17 cellular contexts compared by ENCODE assay signal in genomic region chr7:92706563-92706962, GRCh38.
"Had no signal": no experiment of that assay in that cellular context is flagged by ENCODE, and none has a peak within 500 bp of the region (broad histone marks: within the 10 kb centered on the region; RNA-seq: fewer than 3 reads in every experiment).

No MANE protein-coding gene starts in this region.

- H3K4me3 Mint-ChIP-seq: naive B cell, neural progenitor cell had no signal

- H3K9me3 Mint-ChIP-seq: naive B cell had no signal

- H3K27me3 Mint-ChIP-seq: naive B cell had no signal

- H3K27ac Mint-ChIP-seq: naive B cell, neural progenitor cell had no signal

- H3K36me3 ChIP-seq: colonic mucosa, lower lobe of right lung, neural progenitor cell, pancreas, sigmoid colon, tibial artery, uterus had no signal

- H3K9me3 ChIP-seq: body of pancreas, colonic mucosa, lower lobe of right lung, pancreas, sigmoid colon, tibial artery, uterus had no signal

- H3K27ac ChIP-seq: body of pancreas, colonic mucosa, lower lobe of right lung, neural progenitor cell, pancreas, sigmoid colon, SK-N-MC, tibial artery, uterus had no signal

- DNase-seq: activated CD4-positive, CD25-positive, alpha-beta regulatory T cell treated with anti-CD3 and anti-CD28 coated beads, Interleukin-2, amount 50 U/mL, for 72 hours; amygdala; body of pancreas; caudate nucleus; colonic mucosa; left colon; lower lobe of right lung; naive B cell; pancreas; sigmoid colon; stimulated activated CD4-positive, alpha-beta T cell treated with anti-CD3 and anti-CD28 coated beads, Interleukin-1b, Interleukin-23, amount 100 ng/mL, for 48 hours; T-helper 1 cell; T1000; tibial artery; uterus had no signal

- ATAC-seq: body of pancreas, left colon, lower lobe of right lung, pancreas had no signal
